Comparison of ENCODE assay signal across 14 cellular contexts in genomic region chr6:38348366-38348765, GRCh38.
DNase-seq lines count a peak whose midpoint lies in the region; ATAC-seq and TF ChIP-seq lines count a peak whose summit lies in the region.
"Had no signal": no experiment of that assay in that cellular context is flagged by ENCODE, and none has a peak within 500 bp of the region (broad histone marks: within the 10 kb centered on the region; RNA-seq: fewer than 3 reads in every experiment).

No MANE protein-coding gene starts in this region.

- ATAC-seq in SK-N-SH treated with all-trans-retinoic acid at 6 μM for 48 hours (no peak), GM19324 (IDR thresholded peaks at IDR 0.05; ENCODE audit: low FRiP score, unreplicated experiment) (no peak)

- DNase-seq in Ammon's horn (ENCODE audit: low spot score) (peak; percentile 30), NCI-H69 (lab: John Stamatoyannopoulos, UW) (peak; percentile 43), medulla oblongata (ENCODE audit: extremely low spot score) (peak; percentile 37), 8988T (no peak)
- no peak for DNase-seq in activated T-cell treated with anti-CD3 and anti-CD28 coated beads, Interleukin-2, amount 50 U/mL, for 48 hours
- no peak for DNase-seq in stimulated activated CD4-positive, alpha-beta T cell treated with anti-CD3 and anti-CD28 coated beads, Interleukin-1b, Interleukin-23, amount 100 ng/mL, for 48 hours
- DNase-seq: ACHN; C1 segment of cervical spinal cord; CD4-positive, alpha-beta T cell; DMS79; GOT3; H9 had no signal

TF ChIP-seq in SK-N-SH treated with all-trans-retinoic acid at 6 μM for 48 hours, 23 proteins besides CTCF, POLR2A, EP300 and RAD21:
- TF ChIP-seq ARNTL (CRISPR knock-in tag; IDR thresholded peaks at IDR 0.05; ENCODE audit: borderline replicate concordance, low read depth) (no peak), ZNF70 (CRISPR knock-in tag; IDR thresholded peaks at IDR 0.05) (peak; percentile 44; the same call in 1 of the 2 replicates)

Comparison
In these comparisons a context has a peak if more than half of its experiments do, and no peak if none do; other contexts are left out.
1. DNase-seq: peak in Ammon's horn (single experiment), NCI-H69 (single experiment) and medulla oblongata (single experiment); none in activated T-cell treated with anti-CD3 and anti-CD28 coated beads, Interleukin-2, amount 50 U/mL, for 48 hours (0 of 2), 8988T (single experiment) and stimulated activated CD4-positive, alpha-beta T cell treated with anti-CD3 and anti-CD28 coated beads, Interleukin-1b, Interleukin-23, amount 100 ng/mL, for 48 hours (single experiment).